Comparison of ENCODE assay signal across 8 cellular contexts in the genomic region with DNA sequence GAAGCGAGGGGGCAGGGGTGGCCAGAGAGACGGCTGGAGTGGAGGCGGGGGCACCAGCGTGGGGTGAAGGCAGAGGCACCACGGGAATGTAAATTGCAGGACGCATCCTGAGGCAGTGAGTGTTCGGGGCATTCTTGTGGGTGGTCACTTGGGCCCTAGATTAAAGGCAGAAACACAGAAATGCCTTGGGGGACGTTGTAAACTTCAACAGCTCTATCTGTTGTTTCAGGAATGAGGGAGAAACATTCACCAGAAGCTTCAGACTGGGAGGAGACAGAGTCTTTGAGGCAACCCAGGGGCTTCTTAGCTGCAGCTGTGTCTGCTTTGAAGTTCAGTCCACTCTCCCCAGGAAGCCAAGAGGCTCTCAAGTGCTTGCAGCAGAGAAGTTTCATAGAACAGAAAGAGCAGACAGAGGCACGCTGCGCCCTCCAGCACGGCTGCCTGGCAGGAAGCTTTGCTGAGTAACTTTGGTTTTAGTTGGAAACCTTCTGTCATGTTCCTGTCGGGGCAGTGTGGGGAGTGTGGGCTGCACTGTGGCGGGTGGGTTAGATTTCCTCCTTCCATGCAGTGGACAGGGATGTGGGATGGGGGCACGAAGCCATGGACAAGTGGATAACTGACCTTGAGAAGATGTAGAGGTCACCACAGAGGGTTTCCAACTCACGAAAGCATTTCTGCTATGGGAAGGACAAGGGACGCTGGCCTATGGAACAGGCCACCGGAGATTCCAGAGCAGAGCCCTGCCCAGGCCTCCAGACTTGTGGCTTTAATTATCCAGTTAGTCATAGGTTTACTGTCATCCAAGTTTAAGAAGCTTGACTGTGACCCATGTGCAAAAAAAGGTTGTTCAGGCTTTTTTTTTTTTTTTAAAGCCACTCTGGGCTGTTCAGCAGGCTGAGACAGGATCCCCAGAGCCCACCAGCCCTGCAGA.
A peak's percentile ranks its signal among the peaks of the same experiment; 100 is the strongest.
DNase-seq lines count a peak whose midpoint lies in the region; ATAC-seq and TF ChIP-seq lines count a peak whose summit lies in the region.

No MANE protein-coding gene starts in this region.

- H3K9me3 ChIP-seq in mammary epithelial cell (replicated peaks; ENCODE audit: insufficient read depth, low read length), result no peaks in the 10 kb centered on the region
- H3K9me3 ChIP-seq in left lung, result no peaks in the 10 kb centered on the region

- dilution Hi-C loops in mammary epithelial cell (cut with HindIII; ENCODE audit: low sequenced_read_pairs), result loop anchor here (5.0 kb wide), 3 partner anchors 38 to 102 kb away; no protein-coding TSS in a partner anchor

- CTCF ChIA-PET in WTC11 (lab: Charles Lee), result interaction anchor here (1.4 to 2.3 kb wide), 2 partner anchors 121 to 138 kb away, joined by 5 to 8 read pairs; no protein-coding TSS in a partner anchor
- CTCF ChIA-PET in mammary epithelial cell (lab: Charles Lee; ENCODE audit: low non-redundant PET), result interaction anchor here (0.6 to 0.8 kb wide), 2 partner anchors 16 to 61 kb away, joined by 4 to 9 read pairs; no protein-coding TSS in a partner anchor

- H3K4me1 ChIP-seq in mammary epithelial cell (ENCODE audit: insufficient read depth, low read length) (peaks cover 54% of the 10 kb centered on the region), left lung (peaks cover 40 to 70% of the 10 kb centered on the region in 2 donors)

- TF ChIP-seq CTCF in WTC11 (IDR thresholded peaks at IDR 0.05), result no peak
- no peak for TF ChIP-seq CTCF in mammary epithelial cell (conservative IDR thresholded peaks at IDR 0.05 in 1 of 2, IDR thresholded peaks at IDR 0.05 in 1 of 2; ENCODE audit: extremely low read depth in 1 of 2, insufficient read depth in 1 of 2, low read depth in 1 of 2, low read length in 2 of 2)
- TF ChIP-seq CTCF in left lung (IDR thresholded peaks at IDR 0.05), result no peak

- H3K27me3 ChIP-seq in mammary epithelial cell (ENCODE audit: insufficient read depth, low read length), result no peaks in the 10 kb centered on the region
- H3K27me3 ChIP-seq in left lung, result peaks cover 0 to 7% of the 10 kb centered on the region in 2 donors

- 5% methylated on average over 14 of the region's 17 CpGs for WGBS in mammary epithelial cell (ENCODE audit: low coverage, missing lambda C conversion rate)

- peak overlapping the region; percentile 29 for H3K4me3 ChIP-seq in Jurkat, Clone E6-1 (ENCODE audit: low read length)
- H3K4me3 ChIP-seq in mammary epithelial cell (replicated peaks in 1 of 3; ENCODE audit: insufficient read depth in 1 of 3, low read depth in 2 of 3, low read length in 3 of 3) (peak overlapping the region; percentile 9 to 15 (median 9)), left lung (peak overlapping the region in 1 of 2 donors; percentile 1)

- peak; percentile 23 for ATAC-seq in WTC11
- peak; percentile 48 for ATAC-seq in left lung

- intact Hi-C loops in mammary epithelial cell (cut with micrococcal nuclease) (loop anchor here (1.0 to 2.0 kb wide), 8 partner anchors 9 to 138 kb away; no protein-coding TSS in a partner anchor), left lung (cut with DNase I) (loop anchor here in 1 of 2 donors (5.0 kb wide), 1 partner anchor 108 kb away; a partner anchor contains a TSS)

- H3K9me3 Mint-ChIP-seq in WTC11, result no peaks in the 10 kb centered on the region

- H3K27ac ChIP-seq in mammary epithelial cell (ENCODE audit: insufficient read depth, low read depth, low read length) (peak overlapping the region; percentile 97), left lung (peak overlapping the region; percentile 94 to 96)

- no peaks in the 10 kb centered on the region for H3K36me3 Mint-ChIP-seq in WTC11

- H3K79me2 ChIP-seq in mammary epithelial cell (ENCODE audit: insufficient read depth, low read length), result no peaks in the 10 kb centered on the region

- H2AFZ ChIP-seq in mammary epithelial cell (ENCODE audit: low read depth, low read length), result peak overlapping the region; percentile 56

- in situ Hi-C loops in mammary epithelial cell (cut with MboI; ENCODE audit: low sequenced_read_pairs in 2 of 2), result loop anchor here (5.0 to 10.0 kb wide), 4 partner anchors 37 to 108 kb away; a partner anchor contains a TSS

- H3K27me3 Mint-ChIP-seq in WTC11 (ENCODE audit: low read depth), result peaks cover 34% of the 10 kb centered on the region

- peak overlapping the region; percentile 85 for H3K9ac ChIP-seq in mammary epithelial cell (ENCODE audit: insufficient read depth, low read length)

- H3K4me3 Mint-ChIP-seq in WTC11, result peak overlapping the region; percentile 19; the same call in 1 of the 2 replicates

- peak overlapping the region; percentile 75 for H3K4me2 ChIP-seq in mammary epithelial cell (ENCODE audit: insufficient read depth, low read depth, low read length)

- peak overlapping the region; percentile 77; the same call in 1 of the 2 replicates for H3K27ac Mint-ChIP-seq in WTC11

- POLR2A ChIA-PET in WTC11 (lab: Charles Lee), result no interaction called here

- H4K20me1 ChIP-seq in mammary epithelial cell (ENCODE audit: insufficient read depth, low read length), result no peaks in the 10 kb centered on the region

- no TSS peak for BruUV-seq in mammary epithelial cell (replicated peaks; lab: Mats Ljungman, UMichigan)

- peaks cover 46% of the 10 kb centered on the region for H3K4me1 Mint-ChIP-seq in WTC11

- H3K36me3 ChIP-seq in mammary epithelial cell (ENCODE audit: insufficient read depth, low read length), result no peaks in the 10 kb centered on the region
- H3K36me3 ChIP-seq in left lung, result no peaks in the 10 kb centered on the region

- DNase-seq in EH (ENCODE audit: low read depth) (peak; percentile 97), WTC11 (ENCODE audit: low spot score) (peak; percentile 25), mammary epithelial cell (peak; percentile 87), left lung (peak; percentile 72 to 79), NCI-H2171 treated with DMSO at 0.1 percent for 48 hours (lab: John Stamatoyannopoulos, UW) (no peak), HuH-7.5 (ENCODE audit: low spot score) (no peak)
- peak; percentile 84 for DNase-seq in Jurkat, Clone E6-1 (ENCODE audit: low read depth, low spot score)
- DNase-seq in stimulated activated CD4-positive, alpha-beta T cell treated with anti-CD3 and anti-CD28 coated beads, TNF-alpha, amount 100 ng/mL, for 48 hours (ENCODE audit: low read depth in 3 of 3), result peak; percentile 57 to 77 (median 61)

TF ChIP-seq in WTC11, 78 proteins besides CTCF, POLR2A, EP300 and RAD21:
- TF ChIP-seq TP53 (CRISPR knock-in tag; IDR thresholded peaks at IDR 0.05), result no peak
- TF ChIP-seq ZNF423 (CRISPR knock-in tag; IDR thresholded peaks at IDR 0.05), result peak; percentile 96
- TF ChIP-seq, protein P1, sequence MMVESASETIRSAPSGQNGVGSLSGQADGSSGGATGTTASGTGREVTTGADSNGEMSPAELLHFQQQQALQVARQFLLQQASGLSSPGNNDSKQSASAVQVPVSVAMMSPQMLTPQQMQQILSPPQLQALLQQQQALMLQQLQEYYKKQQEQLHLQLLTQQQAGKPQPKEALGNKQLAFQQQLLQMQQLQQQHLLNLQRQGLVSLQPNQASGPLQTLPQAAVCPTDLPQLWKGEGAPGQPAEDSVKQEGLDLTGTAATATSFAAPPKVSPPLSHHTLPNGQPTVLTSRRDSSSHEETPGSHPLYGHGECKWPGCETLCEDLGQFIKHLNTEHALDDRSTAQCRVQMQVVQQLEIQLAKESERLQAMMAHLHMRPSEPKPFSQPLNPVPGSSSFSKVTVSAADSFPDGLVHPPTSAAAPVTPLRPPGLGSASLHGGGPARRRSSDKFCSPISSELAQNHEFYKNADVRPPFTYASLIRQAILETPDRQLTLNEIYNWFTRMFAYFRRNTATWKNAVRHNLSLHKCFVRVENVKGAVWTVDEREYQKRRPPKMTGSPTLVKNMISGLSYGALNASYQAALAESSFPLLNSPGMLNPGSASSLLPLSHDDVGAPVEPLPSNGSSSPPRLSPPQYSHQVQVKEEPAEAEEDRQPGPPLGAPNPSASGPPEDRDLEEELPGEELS (CRISPR knock-in tag; IDR thresholded peaks at IDR 0.05), result no peak
- no peak for TF ChIP-seq NFYB (CRISPR knock-in tag; conservative IDR thresholded peaks at IDR 0.05; ENCODE audit: low read depth)
- TF ChIP-seq, protein P2, sequence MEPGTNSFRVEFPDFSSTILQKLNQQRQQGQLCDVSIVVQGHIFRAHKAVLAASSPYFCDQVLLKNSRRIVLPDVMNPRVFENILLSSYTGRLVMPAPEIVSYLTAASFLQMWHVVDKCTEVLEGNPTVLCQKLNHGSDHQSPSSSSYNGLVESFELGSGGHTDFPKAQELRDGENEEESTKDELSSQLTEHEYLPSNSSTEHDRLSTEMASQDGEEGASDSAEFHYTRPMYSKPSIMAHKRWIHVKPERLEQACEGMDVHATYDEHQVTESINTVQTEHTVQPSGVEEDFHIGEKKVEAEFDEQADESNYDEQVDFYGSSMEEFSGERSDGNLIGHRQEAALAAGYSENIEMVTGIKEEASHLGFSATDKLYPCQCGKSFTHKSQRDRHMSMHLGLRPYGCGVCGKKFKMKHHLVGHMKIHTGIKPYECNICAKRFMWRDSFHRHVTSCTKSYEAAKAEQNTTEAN (CRISPR knock-in tag; IDR thresholded peaks at IDR 0.05), result no peak
- TF ChIP-seq TEAD1 (CRISPR knock-in tag; IDR thresholded peaks at IDR 0.05), result no peak
- no peak for TF ChIP-seq ZNF671 (CRISPR knock-in tag; IDR thresholded peaks at IDR 0.05)
- no peak for TF ChIP-seq RORB (CRISPR knock-in tag; IDR thresholded peaks at IDR 0.05)
TF ChIP-seq in WTC11: peak in this region for 1.

Comparison
In these comparisons a context has a peak if more than half of its experiments do, and no peak if none do; other contexts are left out.
1. DNase-seq: peak in EH (single experiment), Jurkat, Clone E6-1 (single experiment), WTC11 (single experiment), mammary epithelial cell (single experiment), left lung (2 of 2) and stimulated activated CD4-positive, alpha-beta T cell treated with anti-CD3 and anti-CD28 coated beads, TNF-alpha, amount 100 ng/mL, for 48 hours (3 of 3); none in NCI-H2171 treated with DMSO at 0.1 percent for 48 hours (single experiment) and HuH-7.5 (single experiment).